Comparison of ENCODE assay signal across 14 cellular contexts in the genomic region with DNA sequence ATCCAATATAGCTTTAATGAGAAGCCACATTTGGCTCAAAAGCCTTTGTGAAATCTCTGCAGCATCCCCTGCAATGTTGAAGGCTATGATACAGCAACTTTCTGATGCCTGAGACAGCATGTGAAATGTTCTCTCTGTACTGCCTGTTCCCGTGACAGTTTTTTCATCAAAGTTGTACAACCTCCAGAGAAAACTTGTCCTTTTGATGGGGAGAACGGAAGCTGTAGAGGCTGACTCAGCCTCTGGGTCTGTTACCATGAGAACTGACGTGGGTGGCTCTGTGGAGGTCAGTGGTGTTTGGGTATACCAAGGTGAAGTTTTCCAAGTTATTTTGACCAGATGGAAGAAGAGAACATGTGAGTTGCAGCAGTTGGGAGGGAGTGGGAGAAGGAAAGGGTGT. TPM values are rescaled to one million over a fixed set of nuclear protein-coding genes. Genes with fewer than 3 reads are reported as not detected.
DNase-seq lines count a peak whose midpoint lies in the region; ATAC-seq and TF ChIP-seq lines count a peak whose summit lies in the region.
"Had no signal": no experiment of that assay in that cellular context is flagged by ENCODE, and none has a peak within 500 bp of the region (broad histone marks: within the 10 kb centered on the region; RNA-seq: fewer than 3 reads in every experiment).

No MANE protein-coding gene starts in this region.

- no peak overlapping the region for H3K27ac Mint-ChIP-seq in activated naive CD4-positive, alpha-beta T cell treated with anti-CD3 and anti-CD28 coated beads, Interleukin-2, amount 10 ng/mL, durations not matched to agents 7 days and 5 days
- H3K27ac Mint-ChIP-seq in WTC11: no peak overlapping the region
- H3K27ac Mint-ChIP-seq: activated naive CD4-positive, alpha-beta T cell treated with anti-CD3 and anti-CD28 coated beads, Interleukin-2, amount 50 U/mL, for 24 hours had no signal

- H3K27me3 ChIP-seq in upper lobe of right lung: no peaks in the 10 kb centered on the region
- no peaks in the 10 kb centered on the region for H3K27me3 ChIP-seq in neuronal stem cell (ENCODE audit: control insufficient read depth in 3 of 3, insufficient read depth in 3 of 3, low read depth in 1 of 3, low read length in 3 of 3)
- H3K27me3 ChIP-seq: BLaER1 had no signal

- H4K91ac ChIP-seq in neuronal stem cell (ENCODE audit: low read depth, low read length, poor library complexity): no peak overlapping the region

- H3K4me1 ChIP-seq in upper lobe of right lung: no peaks in the 10 kb centered on the region
- peaks cover 0 to 13% of the 10 kb centered on the region in 2 donors for H3K4me1 ChIP-seq in neuronal stem cell (ENCODE audit: control insufficient read depth in 2 of 2, insufficient read depth in 1 of 2, low read depth in 1 of 2, low read length in 2 of 2)
- H3K4me1 ChIP-seq: BLaER1 had no signal

- H2BK5ac ChIP-seq in neuronal stem cell (ENCODE audit: low read length): no peak overlapping the region

- H3K23ac ChIP-seq in neuronal stem cell (ENCODE audit: low read depth, low read length, poor library complexity): no peak overlapping the region

- H3K9me3 Mint-ChIP-seq in activated naive CD4-positive, alpha-beta T cell treated with anti-CD3 and anti-CD28 coated beads, Interleukin-2, amount 10 ng/mL, durations not matched to agents 7 days and 5 days: peaks cover 3% of the 10 kb centered on the region
- no peaks in the 10 kb centered on the region for H3K9me3 Mint-ChIP-seq in WTC11
- H3K9me3 Mint-ChIP-seq: activated naive CD4-positive, alpha-beta T cell treated with anti-CD3 and anti-CD28 coated beads, Interleukin-2, amount 50 U/mL, for 24 hours had no signal

- no peaks in the 10 kb centered on the region for H3K79me1 ChIP-seq in neuronal stem cell (ENCODE audit: low read depth, low read length)

- POLR2A ChIA-PET in WTC11 (lab: Charles Lee): no interaction called here

- no peak overlapping the region for H3K4ac ChIP-seq in neuronal stem cell (ENCODE audit: low read length)

- no peak overlapping the region for H3K9ac ChIP-seq in neuronal stem cell (ENCODE audit: low read depth, low read length, poor library complexity)
- H3K9ac ChIP-seq: BLaER1 had no signal

- no peak overlapping the region for H3K27ac ChIP-seq in upper lobe of right lung
- no peak overlapping the region for H3K27ac ChIP-seq in neuronal stem cell (replicated peaks; ENCODE audit: low read length)
- H3K27ac ChIP-seq: BLaER1 had no signal

- no peak overlapping the region for H2BK15ac ChIP-seq in neuronal stem cell (ENCODE audit: low read length)

- no peak overlapping the region for H4K8ac ChIP-seq in neuronal stem cell (ENCODE audit: low read depth, low read length)

- no peaks in the 10 kb centered on the region for H3K36me3 ChIP-seq in upper lobe of right lung
- H3K36me3 ChIP-seq in neuronal stem cell (replicated peaks in 1 of 2; ENCODE audit: control insufficient read depth in 2 of 2, insufficient read depth in 2 of 2, low read length in 2 of 2): no peaks in the 10 kb centered on the region
- H3K36me3 ChIP-seq: BLaER1 had no signal

- TF ChIP-seq CTCF in upper lobe of right lung (IDR thresholded peaks at IDR 0.05): no peak
- TF ChIP-seq CTCF in WTC11 (IDR thresholded peaks at IDR 0.05): no peak

- H2BK120ac ChIP-seq in neuronal stem cell (ENCODE audit: low read depth, low read length): no peak overlapping the region

- H2BK12ac ChIP-seq in neuronal stem cell (ENCODE audit: low read length): no peak overlapping the region

- no peaks in the 10 kb centered on the region for H3K27me3 Mint-ChIP-seq in activated naive CD4-positive, alpha-beta T cell treated with anti-CD3 and anti-CD28 coated beads, Interleukin-2, amount 10 ng/mL, durations not matched to agents 7 days and 5 days
- H3K27me3 Mint-ChIP-seq in WTC11 (ENCODE audit: low read depth): no peaks in the 10 kb centered on the region
- H3K27me3 Mint-ChIP-seq: activated naive CD4-positive, alpha-beta T cell treated with anti-CD3 and anti-CD28 coated beads, Interleukin-2, amount 50 U/mL, for 24 hours had no signal

- WGBS in neuronal stem cell (ENCODE audit: extremely low coverage in 2 of 2, insufficient read length in 2 of 2, insufficient replicate concordance in 1 of 2), 2 donors: no CpG with 5 or more reads among the region's 3 CpGs

- H3K4me3 Mint-ChIP-seq in activated naive CD4-positive, alpha-beta T cell treated with anti-CD3 and anti-CD28 coated beads, Interleukin-2, amount 10 ng/mL, durations not matched to agents 7 days and 5 days: no peak overlapping the region
- H3K4me3 Mint-ChIP-seq in WTC11: no peak overlapping the region
- H3K4me3 Mint-ChIP-seq: activated naive CD4-positive, alpha-beta T cell treated with anti-CD3 and anti-CD28 coated beads, Interleukin-2, amount 50 U/mL, for 24 hours had no signal

- H3K18ac ChIP-seq in neuronal stem cell (ENCODE audit: low read length): no peak overlapping the region

- no peak overlapping the region for H2AK5ac ChIP-seq in neuronal stem cell (ENCODE audit: low read depth, low read length)

- H3K4me2 ChIP-seq in neuronal stem cell (ENCODE audit: insufficient read depth, low read length, poor library complexity, severe bottlenecking): no peak overlapping the region
- H3K4me2 ChIP-seq: BLaER1 had no signal

- H2AFZ ChIP-seq in neuronal stem cell (ENCODE audit: low read length): no peak overlapping the region

- H3K36me3 Mint-ChIP-seq in activated naive CD4-positive, alpha-beta T cell treated with anti-CD3 and anti-CD28 coated beads, Interleukin-2, amount 10 ng/mL, durations not matched to agents 7 days and 5 days: peaks cover 15% of the 10 kb centered on the region
- no peaks in the 10 kb centered on the region for H3K36me3 Mint-ChIP-seq in WTC11

- ATAC-seq in upper lobe of right lung (peak; percentile 61), WTC11 (no peak)
- ATAC-seq: activated CD4-positive, CD25-positive, alpha-beta regulatory T cell treated with anti-CD3 and anti-CD28 coated beads, Interleukin-2, amount 50 U/mL, for 24 hours had no signal

- H3K4me1 Mint-ChIP-seq in activated naive CD4-positive, alpha-beta T cell treated with anti-CD3 and anti-CD28 coated beads, Interleukin-2, amount 10 ng/mL, durations not matched to agents 7 days and 5 days: peaks cover 53% of the 10 kb centered on the region
- H3K4me1 Mint-ChIP-seq in WTC11: peaks cover 4% of the 10 kb centered on the region

- CTCF ChIA-PET in activated naive CD4-positive, alpha-beta T cell treated with anti-CD3 and anti-CD28 coated beads, Interleukin-2, amount 10 ng/mL, durations not matched to agents 7 days and 5 days (lab: Charles Lee): interaction anchor here (4.0 kb wide), 1 partner anchor 90 kb away, joined by 10 read pairs; no protein-coding TSS in a partner anchor
- CTCF ChIA-PET in WTC11 (lab: Charles Lee): interaction anchor here (1.0 kb wide), 1 partner anchor 83 kb away, joined by 3 read pairs; no protein-coding TSS in a partner anchor

- peak; percentile 32 for DNase-seq in activated naive CD4-positive, alpha-beta T cell treated with anti-CD3 and anti-CD28 coated beads, Interleukin-2, amount 10 ng/mL, durations not matched to agents 7 days and 5 days
- DNase-seq in activated naive CD4-positive, alpha-beta T cell treated with anti-CD3 and anti-CD28 coated beads, Interleukin-2, amount 50 U/mL, for 16 hours: no peak
- DNase-seq in amniotic epithelial cell (ENCODE audit: low read depth) (peak; percentile 87), head of caudate nucleus (peak in 27 of 42 donors; percentile 11 to 79 (median 48)), upper lobe of right lung (no peak), WTC11 (ENCODE audit: low spot score) (no peak), NCI-H1436 treated with DMSO at 0.1 percent for 48 hours (lab: John Stamatoyannopoulos, UW) (no peak), neuronal stem cell (ENCODE audit: low spot score) (no peak)
- DNase-seq: Kasumi-1, NCI-H446 treated with DMSO at 0.1 percent for 48 hours, Right ventricle myocardium superior had no signal

- no peak overlapping the region for H3K14ac ChIP-seq in neuronal stem cell (ENCODE audit: low read length)

- no peak overlapping the region for H3K4me3 ChIP-seq in upper lobe of right lung
- no peak overlapping the region for H3K4me3 ChIP-seq in neuronal stem cell (ENCODE audit: low read length in 2 of 2)
- H3K4me3 ChIP-seq: BLaER1 had no signal

- intact Hi-C loops in head of caudate nucleus (cut with DNase I): no loop called here
- intact Hi-C loops in upper lobe of right lung (cut with DNase I): no loop called here

- no peaks in the 10 kb centered on the region for H3K9me3 ChIP-seq in upper lobe of right lung
- no peaks in the 10 kb centered on the region for H3K9me3 ChIP-seq in neuronal stem cell (replicated peaks in 1 of 2; ENCODE audit: control insufficient read depth in 2 of 2, insufficient read depth in 1 of 2, low read depth in 1 of 2, low read length in 2 of 2)
- H3K9me3 ChIP-seq: BLaER1 had no signal

TF ChIP-seq in WTC11, 78 proteins besides CTCF, POLR2A, EP300 and RAD21 (continues in another document):
- TF ChIP-seq NFYB (CRISPR knock-in tag; conservative IDR thresholded peaks at IDR 0.05; ENCODE audit: low read depth): no peak

RNA-seq across cellular contexts. Expression of gene SLC4A8, which starts 17.0 kb away (rescaled TPM):
- total RNA-seq in upper lobe of right lung: 2.5 TPM
- 13.1 to 23.5 TPM (median 16.9 TPM) in 3 replicates for total RNA-seq in WTC11 (2021)
- polyA plus RNA-seq in neuronal stem cell (2013, experiment 1 of 2): 6.1 TPM
- 6.1 TPM for polyA plus RNA-seq in neuronal stem cell (2013, experiment 2 of 2)

RNA-seq across cellular contexts. Expression of gene GALNT6, which starts 50.4 kb away (rescaled TPM):
- total RNA-seq in upper lobe of right lung (16.6 TPM), WTC11 (2021) (11.0 to 18.3 TPM (median 11.2 TPM) in 3 replicates)
- 0.21 TPM for polyA plus RNA-seq in neuronal stem cell (2013, experiment 1 of 2)
- polyA plus RNA-seq in neuronal stem cell (2013, experiment 2 of 2): 0.03 TPM

Comparison
In these comparisons a context has a peak if more than half of its experiments do, and no peak if none do; other contexts are left out.
1. DNase-seq: peak in activated naive CD4-positive, alpha-beta T cell treated with anti-CD3 and anti-CD28 coated beads, Interleukin-2, amount 10 ng/mL, durations not matched to agents 7 days and 5 days (single experiment), amniotic epithelial cell (single experiment) and head of caudate nucleus (27 of 42); none in activated naive CD4-positive, alpha-beta T cell treated with anti-CD3 and anti-CD28 coated beads, Interleukin-2, amount 50 U/mL, for 16 hours (single experiment), upper lobe of right lung (single experiment), WTC11 (single experiment), NCI-H1436 treated with DMSO at 0.1 percent for 48 hours (single experiment) and neuronal stem cell (single experiment).